Comparison of ENCODE assay signal across 1 cellular context in the genomic region with DNA sequence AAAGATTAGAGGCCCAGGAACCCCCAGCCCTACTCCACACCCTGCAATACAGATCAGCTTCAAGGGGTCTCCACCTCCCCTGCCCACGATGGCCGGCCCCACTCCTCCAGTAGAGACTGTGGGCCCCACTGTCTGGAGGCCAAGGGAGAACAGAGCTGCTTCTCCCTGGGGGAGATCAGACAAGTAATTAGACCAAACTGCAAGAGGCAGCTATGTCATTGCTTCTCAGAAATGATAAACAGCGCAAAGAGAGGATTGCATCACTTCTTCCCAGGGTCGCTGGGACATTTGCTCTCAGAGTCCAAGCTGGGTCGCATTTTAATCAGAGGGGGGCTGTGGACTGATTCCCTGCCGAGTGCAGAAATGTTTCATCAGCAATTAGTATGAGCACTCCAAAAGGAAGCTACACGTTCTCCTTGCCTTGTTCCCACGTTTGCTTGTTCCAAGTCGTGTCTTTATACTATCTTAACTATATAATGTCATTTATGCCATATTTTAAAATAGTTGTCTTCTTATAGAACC.
A peak's percentile ranks its signal among the peaks of the same experiment; 100 is the strongest.
TF ChIP-seq lines count a peak whose summit lies in the region.

No MANE protein-coding gene starts in this region.

TF ChIP-seq in K562, 482 proteins besides CTCF, POLR2A, EP300 and RAD21 (continued from another document and continues in another):
- TF ChIP-seq, protein P1, sequence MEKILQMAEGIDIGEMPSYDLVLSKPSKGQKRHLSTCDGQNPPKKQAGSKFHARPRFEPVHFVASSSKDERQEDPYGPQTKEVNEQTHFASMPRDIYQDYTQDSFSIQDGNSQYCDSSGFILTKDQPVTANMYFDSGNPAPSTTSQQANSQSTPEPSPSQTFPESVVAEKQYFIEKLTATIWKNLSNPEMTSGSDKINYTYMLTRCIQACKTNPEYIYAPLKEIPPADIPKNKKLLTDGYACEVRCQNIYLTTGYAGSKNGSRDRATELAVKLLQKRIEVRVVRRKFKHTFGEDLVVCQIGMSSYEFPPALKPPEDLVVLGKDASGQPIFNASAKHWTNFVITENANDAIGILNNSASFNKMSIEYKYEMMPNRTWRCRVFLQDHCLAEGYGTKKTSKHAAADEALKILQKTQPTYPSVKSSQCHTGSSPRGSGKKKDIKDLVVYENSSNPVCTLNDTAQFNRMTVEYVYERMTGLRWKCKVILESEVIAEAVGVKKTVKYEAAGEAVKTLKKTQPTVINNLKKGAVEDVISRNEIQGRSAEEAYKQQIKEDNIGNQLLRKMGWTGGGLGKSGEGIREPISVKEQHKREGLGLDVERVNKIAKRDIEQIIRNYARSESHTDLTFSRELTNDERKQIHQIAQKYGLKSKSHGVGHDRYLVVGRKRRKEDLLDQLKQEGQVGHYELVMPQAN (IDR thresholded peaks at IDR 0.05; ENCODE audit: borderline replicate concordance): no peak
- TF ChIP-seq GATAD2A (IDR thresholded peaks at IDR 0.05): peak; percentile 68; the same call in 1 of the 2 replicates
- TF ChIP-seq ETV1 (tag; conservative IDR thresholded peaks at IDR 0.05; ENCODE audit: low read depth): 0 out of 2 replicates have a peak, but pooled peaks have one; percentile 15
- no peak for TF ChIP-seq SRF (CRISPR knock-in tag; IDR thresholded peaks at IDR 0.05)
- no peak for TF ChIP-seq HMGN3 (IDR thresholded peaks at IDR 0.05; ENCODE audit: borderline replicate concordance, extremely low read depth, insufficient read length, low read depth, low read length)
- TF ChIP-seq, protein P2, sequence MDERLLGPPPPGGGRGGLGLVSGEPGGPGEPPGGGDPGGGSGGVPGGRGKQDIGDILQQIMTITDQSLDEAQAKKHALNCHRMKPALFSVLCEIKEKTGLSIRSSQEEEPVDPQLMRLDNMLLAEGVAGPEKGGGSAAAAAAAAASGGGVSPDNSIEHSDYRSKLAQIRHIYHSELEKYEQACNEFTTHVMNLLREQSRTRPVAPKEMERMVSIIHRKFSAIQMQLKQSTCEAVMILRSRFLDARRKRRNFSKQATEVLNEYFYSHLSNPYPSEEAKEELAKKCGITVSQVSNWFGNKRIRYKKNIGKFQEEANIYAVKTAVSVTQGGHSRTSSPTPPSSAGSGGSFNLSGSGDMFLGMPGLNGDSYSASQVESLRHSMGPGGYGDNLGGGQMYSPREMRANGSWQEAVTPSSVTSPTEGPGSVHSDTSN (CRISPR knock-in tag; IDR thresholded peaks at IDR 0.05; ENCODE audit: low read depth): no peak
- TF ChIP-seq, protein P2 (tag; conservative IDR thresholded peaks at IDR 0.05; ENCODE audit: low read depth): peak; percentile 80
- TF ChIP-seq RBBP5 (IDR thresholded peaks at IDR 0.05; ENCODE audit: borderline replicate concordance, insufficient read depth, low read length, poor library complexity, severe bottlenecking): no peak
- TF ChIP-seq ZNF253 (CRISPR knock-in tag; conservative IDR thresholded peaks at IDR 0.05): no peak
- TF ChIP-seq BCOR (IDR thresholded peaks at IDR 0.05): no peak
- TF ChIP-seq, protein P3, sequence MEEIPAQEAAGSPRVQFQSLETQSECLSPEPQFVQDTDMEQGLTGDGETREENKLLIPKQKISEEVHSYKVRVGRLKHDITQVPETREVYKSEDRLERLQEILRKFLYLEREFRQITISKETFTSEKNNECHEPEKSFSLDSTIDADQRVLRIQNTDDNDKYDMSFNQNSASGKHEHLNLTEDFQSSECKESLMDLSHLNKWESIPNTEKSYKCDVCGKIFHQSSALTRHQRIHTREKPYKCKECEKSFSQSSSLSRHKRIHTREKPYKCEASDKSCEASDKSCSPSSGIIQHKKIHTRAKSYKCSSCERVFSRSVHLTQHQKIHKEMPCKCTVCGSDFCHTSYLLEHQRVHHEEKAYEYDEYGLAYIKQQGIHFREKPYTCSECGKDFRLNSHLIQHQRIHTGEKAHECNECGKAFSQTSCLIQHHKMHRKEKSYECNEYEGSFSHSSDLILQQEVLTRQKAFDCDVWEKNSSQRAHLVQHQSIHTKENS (CRISPR knock-in tag; IDR thresholded peaks at IDR 0.05): no peak
- TF ChIP-seq, protein P4, sequence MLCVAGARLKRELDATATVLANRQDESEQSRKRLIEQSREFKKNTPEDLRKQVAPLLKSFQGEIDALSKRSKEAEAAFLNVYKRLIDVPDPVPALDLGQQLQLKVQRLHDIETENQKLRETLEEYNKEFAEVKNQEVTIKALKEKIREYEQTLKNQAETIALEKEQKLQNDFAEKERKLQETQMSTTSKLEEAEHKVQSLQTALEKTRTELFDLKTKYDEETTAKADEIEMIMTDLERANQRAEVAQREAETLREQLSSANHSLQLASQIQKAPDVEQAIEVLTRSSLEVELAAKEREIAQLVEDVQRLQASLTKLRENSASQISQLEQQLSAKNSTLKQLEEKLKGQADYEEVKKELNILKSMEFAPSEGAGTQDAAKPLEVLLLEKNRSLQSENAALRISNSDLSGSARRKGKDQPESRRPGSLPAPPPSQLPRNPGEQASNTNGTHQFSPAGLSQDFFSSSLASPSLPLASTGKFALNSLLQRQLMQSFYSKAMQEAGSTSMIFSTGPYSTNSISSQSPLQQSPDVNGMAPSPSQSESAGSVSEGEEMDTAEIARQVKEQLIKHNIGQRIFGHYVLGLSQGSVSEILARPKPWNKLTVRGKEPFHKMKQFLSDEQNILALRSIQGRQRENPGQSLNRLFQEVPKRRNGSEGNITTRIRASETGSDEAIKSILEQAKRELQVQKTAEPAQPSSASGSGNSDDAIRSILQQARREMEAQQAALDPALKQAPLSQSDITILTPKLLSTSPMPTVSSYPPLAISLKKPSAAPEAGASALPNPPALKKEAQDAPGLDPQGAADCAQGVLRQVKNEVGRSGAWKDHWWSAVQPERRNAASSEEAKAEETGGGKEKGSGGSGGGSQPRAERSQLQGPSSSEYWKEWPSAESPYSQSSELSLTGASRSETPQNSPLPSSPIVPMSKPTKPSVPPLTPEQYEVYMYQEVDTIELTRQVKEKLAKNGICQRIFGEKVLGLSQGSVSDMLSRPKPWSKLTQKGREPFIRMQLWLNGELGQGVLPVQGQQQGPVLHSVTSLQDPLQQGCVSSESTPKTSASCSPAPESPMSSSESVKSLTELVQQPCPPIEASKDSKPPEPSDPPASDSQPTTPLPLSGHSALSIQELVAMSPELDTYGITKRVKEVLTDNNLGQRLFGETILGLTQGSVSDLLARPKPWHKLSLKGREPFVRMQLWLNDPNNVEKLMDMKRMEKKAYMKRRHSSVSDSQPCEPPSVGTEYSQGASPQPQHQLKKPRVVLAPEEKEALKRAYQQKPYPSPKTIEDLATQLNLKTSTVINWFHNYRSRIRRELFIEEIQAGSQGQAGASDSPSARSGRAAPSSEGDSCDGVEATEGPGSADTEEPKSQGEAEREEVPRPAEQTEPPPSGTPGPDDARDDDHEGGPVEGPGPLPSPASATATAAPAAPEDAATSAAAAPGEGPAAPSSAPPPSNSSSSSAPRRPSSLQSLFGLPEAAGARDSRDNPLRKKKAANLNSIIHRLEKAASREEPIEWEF (CRISPR knock-in tag; IDR thresholded peaks at IDR 0.05): no peak
- TF ChIP-seq, protein P5, sequence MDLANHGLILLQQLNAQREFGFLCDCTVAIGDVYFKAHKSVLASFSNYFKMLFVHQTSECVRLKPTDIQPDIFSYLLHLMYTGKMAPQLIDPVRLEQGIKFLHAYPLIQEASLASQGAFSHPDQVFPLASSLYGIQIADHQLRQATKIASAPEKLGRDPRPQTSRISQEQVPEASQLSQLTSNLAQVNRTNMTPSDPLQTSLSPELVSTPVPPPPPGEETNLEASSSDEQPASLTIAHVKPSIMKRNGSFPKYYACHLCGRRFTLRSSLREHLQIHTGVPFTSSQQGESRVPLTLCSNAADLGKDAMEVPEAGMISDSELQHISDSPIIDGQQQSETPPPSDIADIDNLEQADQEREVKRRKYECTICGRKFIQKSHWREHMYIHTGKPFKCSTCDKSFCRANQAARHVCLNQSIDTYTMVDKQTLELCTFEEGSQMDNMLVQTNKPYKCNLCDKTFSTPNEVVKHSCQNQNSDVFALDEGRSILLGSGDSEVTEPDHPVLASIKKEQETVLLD (IDR thresholded peaks at IDR 0.05): no peak
- no peak for TF ChIP-seq KLF16 (IDR thresholded peaks at IDR 0.05)
- no peak for TF ChIP-seq ZNF197 (CRISPR knock-in tag; IDR thresholded peaks at IDR 0.05; ENCODE audit: low read depth)
- TF ChIP-seq TEAD1 (CRISPR knock-in tag; IDR thresholded peaks at IDR 0.05): peak in 1 of 2 experiments; percentile 32; a peak in 1 of 4 replicates
- peak in 1 of 2 experiments; percentile 59; a peak in 1 of 4 replicates for TF ChIP-seq RCOR1 (IDR thresholded peaks at IDR 0.05; ENCODE audit: borderline replicate concordance in 1 of 2, low read depth in 2 of 2, low read length in 2 of 2)
- TF ChIP-seq SMARCB1 (IDR thresholded peaks at IDR 0.05; ENCODE audit: insufficient read length, low read depth): no peak
- TF ChIP-seq ARNT (IDR thresholded peaks at IDR 0.05): peak in 1 of 2 experiments; percentile 75; a peak in 2 of 4 replicates
- no peak for TF ChIP-seq PHF21A (IDR thresholded peaks at IDR 0.05; ENCODE audit: borderline replicate concordance, low read depth)
- TF ChIP-seq ZBTB17 (CRISPR knock-in tag; IDR thresholded peaks at IDR 0.05): peak; percentile 50; the same call in 1 of the 2 replicates
- TF ChIP-seq PML (IDR thresholded peaks at IDR 0.05; ENCODE audit: low read length): peak; percentile 25; the same call in 1 of the 2 replicates
- no peak for TF ChIP-seq POU5F1 (IDR thresholded peaks at IDR 0.05; ENCODE audit: borderline replicate concordance, low read depth, low read length, partially characterized antibody)
- no peak for TF ChIP-seq ZNF431 (CRISPR knock-in tag; IDR thresholded peaks at IDR 0.05)
- TF ChIP-seq, protein P6, sequence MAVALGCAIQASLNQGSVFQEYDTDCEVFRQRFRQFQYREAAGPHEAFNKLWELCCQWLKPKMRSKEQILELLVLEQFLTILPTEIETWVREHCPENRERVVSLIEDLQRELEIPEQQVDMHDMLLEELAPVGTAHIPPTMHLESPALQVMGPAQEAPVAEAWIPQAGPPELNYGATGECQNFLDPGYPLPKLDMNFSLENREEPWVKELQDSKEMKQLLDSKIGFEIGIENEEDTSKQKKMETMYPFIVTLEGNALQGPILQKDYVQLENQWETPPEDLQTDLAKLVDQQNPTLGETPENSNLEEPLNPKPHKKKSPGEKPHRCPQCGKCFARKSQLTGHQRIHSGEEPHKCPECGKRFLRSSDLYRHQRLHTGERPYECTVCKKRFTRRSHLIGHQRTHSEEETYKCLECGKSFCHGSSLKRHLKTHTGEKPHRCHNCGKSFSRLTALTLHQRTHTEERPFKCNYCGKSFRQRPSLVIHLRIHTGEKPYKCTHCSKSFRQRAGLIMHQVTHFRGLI (CRISPR knock-in tag; IDR thresholded peaks at IDR 0.05): peak; percentile 8; the same call in 1 of the 2 replicates
- TF ChIP-seq ARHGAP35 (IDR thresholded peaks at IDR 0.05; ENCODE audit: partially characterized antibody): no peak
- TF ChIP-seq ZNF584 (CRISPR knock-in tag; IDR thresholded peaks at IDR 0.05; ENCODE audit: low read depth): peak; percentile 48; the same call in 1 of the 2 replicates
- TF ChIP-seq, protein P7, sequence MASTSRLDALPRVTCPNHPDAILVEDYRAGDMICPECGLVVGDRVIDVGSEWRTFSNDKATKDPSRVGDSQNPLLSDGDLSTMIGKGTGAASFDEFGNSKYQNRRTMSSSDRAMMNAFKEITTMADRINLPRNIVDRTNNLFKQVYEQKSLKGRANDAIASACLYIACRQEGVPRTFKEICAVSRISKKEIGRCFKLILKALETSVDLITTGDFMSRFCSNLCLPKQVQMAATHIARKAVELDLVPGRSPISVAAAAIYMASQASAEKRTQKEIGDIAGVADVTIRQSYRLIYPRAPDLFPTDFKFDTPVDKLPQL (IDR thresholded peaks at IDR 0.05; ENCODE audit: extremely low read depth, insufficient read length): no peak
- TF ChIP-seq ZBTB8A (IDR thresholded peaks at IDR 0.05; ENCODE audit: partially characterized antibody): no peak
- no peak for TF ChIP-seq MTA1 (IDR thresholded peaks at IDR 0.05; ENCODE audit: borderline replicate concordance)
- no peak for TF ChIP-seq SREBF1 (IDR thresholded peaks at IDR 0.05; ENCODE audit: borderline replicate concordance, low read depth, low read length)
- peak; percentile 57; the same call in 1 of the 2 replicates for TF ChIP-seq LEF1 (IDR thresholded peaks at IDR 0.05)
- peak; percentile 58 to 69; a peak in 3 of 4 replicates for TF ChIP-seq TRIM24 (IDR thresholded peaks at IDR 0.05)
- TF ChIP-seq, protein P8, sequence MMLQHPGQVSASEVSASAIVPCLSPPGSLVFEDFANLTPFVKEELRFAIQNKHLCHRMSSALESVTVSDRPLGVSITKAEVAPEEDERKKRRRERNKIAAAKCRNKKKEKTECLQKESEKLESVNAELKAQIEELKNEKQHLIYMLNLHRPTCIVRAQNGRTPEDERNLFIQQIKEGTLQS (IDR thresholded peaks at IDR 0.05): peak; percentile 99
- TF ChIP-seq, protein P8 (CRISPR knock-in tag; conservative IDR thresholded peaks at IDR 0.05): peak; percentile 84
- TF ChIP-seq ZNF586 (CRISPR knock-in tag; conservative IDR thresholded peaks at IDR 0.05): no peak
- TF ChIP-seq, protein P9, sequence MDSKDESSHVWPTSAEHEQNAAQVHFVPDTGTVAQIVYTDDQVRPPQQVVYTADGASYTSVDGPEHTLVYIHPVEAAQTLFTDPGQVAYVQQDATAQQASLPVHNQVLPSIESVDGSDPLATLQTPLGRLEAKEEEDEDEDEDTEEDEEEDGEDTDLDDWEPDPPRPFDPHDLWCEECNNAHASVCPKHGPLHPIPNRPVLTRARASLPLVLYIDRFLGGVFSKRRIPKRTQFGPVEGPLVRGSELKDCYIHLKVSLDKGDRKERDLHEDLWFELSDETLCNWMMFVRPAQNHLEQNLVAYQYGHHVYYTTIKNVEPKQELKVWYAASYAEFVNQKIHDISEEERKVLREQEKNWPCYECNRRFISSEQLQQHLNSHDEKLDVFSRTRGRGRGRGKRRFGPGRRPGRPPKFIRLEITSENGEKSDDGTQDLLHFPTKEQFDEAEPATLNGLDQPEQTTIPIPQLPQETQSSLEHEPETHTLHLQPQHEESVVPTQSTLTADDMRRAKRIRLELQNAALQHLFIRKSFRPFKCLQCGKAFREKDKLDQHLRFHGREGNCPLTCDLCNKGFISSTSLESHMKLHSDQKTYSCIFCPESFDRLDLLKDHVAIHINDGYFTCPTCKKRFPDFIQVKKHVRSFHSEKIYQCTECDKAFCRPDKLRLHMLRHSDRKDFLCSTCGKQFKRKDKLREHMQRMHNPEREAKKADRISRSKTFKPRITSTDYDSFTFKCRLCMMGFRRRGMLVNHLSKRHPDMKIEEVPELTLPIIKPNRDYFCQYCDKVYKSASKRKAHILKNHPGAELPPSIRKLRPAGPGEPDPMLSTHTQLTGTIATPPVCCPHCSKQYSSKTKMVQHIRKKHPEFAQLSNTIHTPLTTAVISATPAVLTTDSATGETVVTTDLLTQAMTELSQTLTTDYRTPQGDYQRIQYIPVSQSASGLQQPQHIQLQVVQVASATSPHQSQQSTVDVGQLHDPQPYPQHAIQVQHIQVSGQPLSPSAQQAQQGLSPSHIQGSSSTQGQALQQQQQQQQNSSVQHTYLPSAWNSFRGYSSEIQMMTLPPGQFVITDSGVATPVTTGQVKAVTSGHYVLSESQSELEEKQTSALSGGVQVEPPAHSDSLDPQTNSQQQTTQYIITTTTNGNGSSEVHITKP (IDR thresholded peaks at IDR 0.05; ENCODE audit: partially characterized antibody): peak; percentile 6
- no peak for TF ChIP-seq HNRNPUL1 (IDR thresholded peaks at IDR 0.05; ENCODE audit: low read length)
